ENCODE assay signal across 23 cellular contexts in genomic region chr18:41703744-41704530, GRCh38.
DNase-seq lines count a peak whose midpoint lies in the region; ATAC-seq and TF ChIP-seq lines count a peak whose summit lies in the region.
"Had no signal": no experiment of that assay in that cellular context is flagged by ENCODE, and none has a peak within 500 bp of the region (broad histone marks: within the 10 kb centered on the region; RNA-seq: fewer than 3 reads in every experiment).

No MANE protein-coding gene starts in this region.

- H3K4me3 ChIP-seq in fibroblast of villous mesenchyme (ENCODE audit: low read depth, low read length) = no peak overlapping the region
- H3K4me3 ChIP-seq: ovary, sigmoid colon had no signal

- no peak for TF ChIP-seq CTCF in fibroblast of villous mesenchyme (IDR thresholded peaks at IDR 0.05; ENCODE audit: insufficient read depth, low read depth, low read length)

- DNase-seq in HS-5 (ENCODE audit: low read depth) (peak; percentile 47), astrocyte of the hippocampus (ENCODE audit: low read depth, low spot score) (peak; percentile 50), fibroblast of villous mesenchyme (ENCODE audit: low read depth) (peak; percentile 36), renal cortical epithelial cell (ENCODE audit: low read depth) (peak; percentile 29), NCI-H146 (lab: John Stamatoyannopoulos, UW) (no peak), NCI-H2171 (lab: John Stamatoyannopoulos, UW) (no peak)
- DNase-seq: activated CD4-positive, alpha-beta T cell treated with anti-CD3 and anti-CD28 coated beads, Interleukin-2, amount 50 U/mL, for 48 hours; activated gamma-delta T cell; amygdala; CD4-positive, alpha-beta memory T cell; DMS79 treated with DMSO at 0.1 percent for 48 hours; effector memory CD8-positive, alpha-beta T cell; left cardiac atrium; natural killer cell; NCI-H1092 treated with DMSO at 0.1 percent for 48 hours; NCI-H2081 treated with DMSO at 0.1 percent for 48 hours; NCI-H510A; ovary; sigmoid colon; stimulated activated CD4-positive, alpha-beta T cell treated with anti-CD3 and anti-CD28 coated beads, Interleukin-2, amount 100 ng/mL, for 24 hours; stimulated activated naive B cell treated with anti-CD40 and anti-IgM and Interleukin-4, amounts not matched to agents 10 μg/mL and 1 μg/mL and 100 μg/mL, for 72 hours; WERI-Rb-1 had no signal

- ATAC-seq in HG03469 (IDR thresholded peaks at IDR 0.05; ENCODE audit: unreplicated experiment) = no peak
- ATAC-seq: effector memory CD8-positive, alpha-beta T cell; left cardiac atrium; natural killer cell; stimulated activated naive B cell treated with anti-CD40 and anti-IgM and Interleukin-4, amounts not matched to agents 10 μg/mL and 1 μg/mL and 100 μg/mL, for 72 hours had no signal

Comparison
In these comparisons a context has a peak if more than half of its experiments do, and no peak if none do; other contexts are left out.
1. DNase-seq: peak in HS-5 (single experiment), astrocyte of the hippocampus (single experiment), fibroblast of villous mesenchyme (single experiment) and renal cortical epithelial cell (single experiment); none in NCI-H146 (single experiment) and NCI-H2171 (single experiment).